In the genomic region with DNA sequence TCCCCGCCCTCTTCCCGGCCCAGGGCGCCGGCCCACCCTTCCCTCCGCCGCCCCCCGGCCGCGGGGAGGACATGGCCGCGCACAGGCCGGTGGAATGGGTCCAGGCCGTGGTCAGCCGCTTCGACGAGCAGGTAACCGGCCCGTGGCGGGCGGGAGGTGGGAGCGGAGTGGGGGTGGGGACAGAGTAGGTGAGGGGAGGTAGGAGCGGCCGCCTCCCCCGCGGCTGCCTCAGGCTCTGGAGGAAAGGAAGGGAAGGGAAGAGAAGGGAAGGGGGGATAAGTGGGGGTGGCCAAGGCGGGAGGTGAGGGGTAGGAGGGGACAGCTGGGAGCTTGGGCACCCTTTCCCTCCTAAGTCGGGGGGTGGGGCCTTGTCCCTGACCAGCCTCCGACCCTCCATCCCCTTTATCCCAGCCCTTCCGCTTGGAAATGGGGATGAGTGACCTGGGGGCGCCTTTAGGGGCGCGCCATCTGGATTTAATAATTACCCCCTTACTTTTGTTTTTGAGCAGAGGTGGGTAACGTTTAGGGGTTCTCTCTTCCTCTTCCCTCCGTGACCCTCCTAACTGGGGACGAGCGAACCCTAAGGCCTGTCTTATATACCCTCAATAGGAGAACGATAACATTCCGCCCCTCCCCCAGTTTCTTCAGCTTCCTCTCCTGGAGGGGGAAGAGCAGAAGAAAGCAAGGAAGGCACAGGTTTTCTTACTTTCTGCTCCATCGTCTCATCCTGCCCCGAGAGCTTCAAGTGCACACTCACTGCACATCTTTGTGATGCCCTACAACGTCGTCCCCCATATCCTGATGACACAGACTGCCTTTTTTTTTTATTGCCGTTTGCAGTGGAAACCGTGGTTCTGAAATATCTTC, we compare ENCODE assay signal across 8 cellular contexts. TPM values are rescaled to one million over a fixed set of nuclear protein-coding genes. Genes with fewer than 3 reads are reported as not detected.
DNase-seq lines count a peak whose midpoint lies in the region; ATAC-seq and TF ChIP-seq lines count a peak whose summit lies in the region.

No MANE protein-coding gene starts in this region.

- no peak overlapping the region for H2AK5ac ChIP-seq in mesendoderm (ENCODE audit: low read length)

- H4K5ac ChIP-seq in mesendoderm (ENCODE audit: low read length) = no peak overlapping the region

- peak overlapping the region; percentile 67 for H3K23ac ChIP-seq in mesendoderm (ENCODE audit: low read length)

- H3K4me3 ChIP-seq in HFF-Myc (replicated peaks; ENCODE audit: low read depth, low read length) (peak overlapping the region; percentile 75), epithelial cell of esophagus (ENCODE audit: low read length) (peak overlapping the region; percentile 84), mesendoderm (ENCODE audit: low read length) (peak overlapping the region; percentile 76), stomach (peak overlapping the region; percentile 81 to 100 (median 89))

- H3K27ac ChIP-seq in mesendoderm (ENCODE audit: low read depth, low read length) = peak overlapping the region; percentile 99
- peak overlapping the region; percentile 77 to 97 (median 94) for H3K27ac ChIP-seq in stomach

- peak overlapping the region; percentile 87 for H3K9ac ChIP-seq in mesendoderm (ENCODE audit: low read length)

- no peak overlapping the region for H2BK15ac ChIP-seq in mesendoderm (replicated peaks; ENCODE audit: low read depth)

- CTCF ChIA-PET in activated CD8-positive, alpha-beta memory T cell treated with anti-CD3 and anti-CD28 coated beads, Interleukin-2, amount 10 ng/mL, durations not matched to agents 7 days and 5 days (lab: Charles Lee) = interaction anchor here (0.9 to 1.4 kb wide), 2 partner anchors 63 to 83 kb away, joined by 3 to 4 read pairs; no protein-coding TSS in a partner anchor

- peak overlapping the region; percentile 94 for H2BK120ac ChIP-seq in mesendoderm (ENCODE audit: low read depth, low read length)

- peaks cover 21% of the 10 kb centered on the region for H3K79me2 ChIP-seq in mesendoderm (ENCODE audit: control insufficient read depth, insufficient read depth, low read length)

- H3K4me1 ChIP-seq in mesendoderm (ENCODE audit: control insufficient read depth, low read depth, low read length) (peaks cover 3% of the 10 kb centered on the region), stomach (peaks cover 0 to 26% (median 14%) of the 10 kb centered on the region in 4 donors)

- H3K27me3 ChIP-seq in mesendoderm (ENCODE audit: insufficient read depth, low read length, poor library complexity) = no peaks in the 10 kb centered on the region
- H3K27me3 ChIP-seq in stomach = no peaks in the 10 kb centered on the region

- H3K9me3 ChIP-seq in stomach = no peaks in the 10 kb centered on the region

- WGBS in mesendoderm (ENCODE audit: extremely low coverage, insufficient coverage, low lambda C conversion rate) = no CpG with 5 or more reads among the region's 44 CpGs
- 0 to 1% (median 1%) methylated on average over 39 to 44 of the region's 44 CpGs for WGBS in stomach, 5 donors

- H3K27me3 Mint-ChIP-seq in activated CD8-positive, alpha-beta memory T cell treated with anti-CD3 and anti-CD28 coated beads, Interleukin-2, amount 10 ng/mL, durations not matched to agents 7 days and 5 days = no peaks in the 10 kb centered on the region

- H3K4me3 Mint-ChIP-seq in activated CD8-positive, alpha-beta memory T cell treated with anti-CD3 and anti-CD28 coated beads, Interleukin-2, amount 10 ng/mL, durations not matched to agents 7 days and 5 days = peak overlapping the region; percentile 85

- H3K18ac ChIP-seq in mesendoderm (ENCODE audit: low read length) = peak overlapping the region; percentile 100

- peak; percentile 35 for ATAC-seq in activated CD8-positive, alpha-beta memory T cell treated with anti-CD3 and anti-CD28 coated beads, Interleukin-2, amount 10 ng/mL, durations not matched to agents 7 days and 5 days
- ATAC-seq in GM19328 (IDR thresholded peaks at IDR 0.05; ENCODE audit: unreplicated experiment) = no peak

- H3K36me3 ChIP-seq in mesendoderm (ENCODE audit: control insufficient read depth, insufficient read depth, low read length) (no peaks in the 10 kb centered on the region), stomach (no peaks in the 10 kb centered on the region)

- TF ChIP-seq EP300 in stomach (IDR thresholded peaks at IDR 0.05) = no peak

- TF ChIP-seq CTCF in HFF-Myc (IDR thresholded peaks at IDR 0.05; ENCODE audit: low read depth, low read length, missing control alignments) (no peak), epithelial cell of esophagus (IDR thresholded peaks at IDR 0.05; ENCODE audit: insufficient read depth, low read depth, low read length, missing control alignments) (no peak), stomach (IDR thresholded peaks at IDR 0.05) (no peak)

- H3K36me3 Mint-ChIP-seq in activated CD8-positive, alpha-beta memory T cell treated with anti-CD3 and anti-CD28 coated beads, Interleukin-2, amount 10 ng/mL, durations not matched to agents 7 days and 5 days = no peaks in the 10 kb centered on the region

- peaks cover 15% of the 10 kb centered on the region for H3K4me1 Mint-ChIP-seq in activated CD8-positive, alpha-beta memory T cell treated with anti-CD3 and anti-CD28 coated beads, Interleukin-2, amount 10 ng/mL, durations not matched to agents 7 days and 5 days

- peak overlapping the region; percentile 99 for H3K56ac ChIP-seq in mesendoderm (ENCODE audit: low read length)

- peak overlapping the region; percentile 94 for H3K4me2 ChIP-seq in mesendoderm (ENCODE audit: low read length)

- intact Hi-C loops in stomach (cut with DNase I; ENCODE audit: low total_unique reads) = no loop called here

- H3K79me1 ChIP-seq in mesendoderm (ENCODE audit: low read length) = peaks cover 5% of the 10 kb centered on the region

- H2BK5ac ChIP-seq in mesendoderm (ENCODE audit: low read length) = peak overlapping the region; percentile 68

- peak overlapping the region; percentile 78 for H3K27ac Mint-ChIP-seq in activated CD8-positive, alpha-beta memory T cell treated with anti-CD3 and anti-CD28 coated beads, Interleukin-2, amount 10 ng/mL, durations not matched to agents 7 days and 5 days

- peak overlapping the region; percentile 99 for H4K8ac ChIP-seq in mesendoderm (ENCODE audit: low read depth, low read length)

- H3K4ac ChIP-seq in mesendoderm (ENCODE audit: low read depth, low read length) = peak overlapping the region; percentile 95

- H3K9me3 Mint-ChIP-seq in activated CD8-positive, alpha-beta memory T cell treated with anti-CD3 and anti-CD28 coated beads, Interleukin-2, amount 10 ng/mL, durations not matched to agents 7 days and 5 days (ENCODE audit: low read depth) = no peaks in the 10 kb centered on the region

- TF ChIP-seq POLR2A in stomach (IDR thresholded peaks at IDR 0.05) = no peak

- DNase-seq in EL = peak; percentile 83
- no peak for DNase-seq in HFF-Myc (ENCODE audit: extremely low read depth, low read depth)
- peak; percentile 81 for DNase-seq in NCI-H510A (lab: John Stamatoyannopoulos, UW)
- peak; percentile 50 for DNase-seq in activated CD8-positive, alpha-beta memory T cell treated with anti-CD3 and anti-CD28 coated beads, Interleukin-2, amount 10 ng/mL, durations not matched to agents 7 days and 5 days
- DNase-seq in epithelial cell of esophagus (ENCODE audit: low read depth) = peak; percentile 38
- DNase-seq in mesendoderm = peak; percentile 89
- peak; percentile 40 for DNase-seq in stomach

RNA-seq across cellular contexts. Expression of a gene that starts 0.7 kb away (rescaled TPM):
- 10 to 100 TPM; 22.1 to 28.6 TPM for total RNA-seq in activated CD8-positive, alpha-beta memory T cell treated with anti-CD3 and anti-CD28 coated beads, Interleukin-2, amount 10 ng/mL, durations not matched to agents 7 days and 5 days
- polyA plus RNA-seq in mesendoderm (2013, experiment 1 of 2) = 11.0 TPM
- 11.6 TPM for polyA plus RNA-seq in mesendoderm (2013, experiment 2 of 2)
- total RNA-seq in stomach = 100 to 1,000 TPM in 1 of 5 donors, 10 to 100 TPM in 4; 41.1 to 108 (median 74.1) TPM
- polyA plus RNA-seq in stomach = 1 to 10 TPM; 5.2 to 7.5 (median 5.7) TPM
